ENCODE assay signal across 1 cellular context in genomic region chr1:83512371-83513004, GRCh38.
TF ChIP-seq lines count a peak whose summit lies in the region.

No MANE protein-coding gene starts in this region.

TF ChIP-seq in liver, 16 proteins besides CTCF, POLR2A, EP300 and RAD21 (continued from another document):
- TF ChIP-seq, protein P1, sequence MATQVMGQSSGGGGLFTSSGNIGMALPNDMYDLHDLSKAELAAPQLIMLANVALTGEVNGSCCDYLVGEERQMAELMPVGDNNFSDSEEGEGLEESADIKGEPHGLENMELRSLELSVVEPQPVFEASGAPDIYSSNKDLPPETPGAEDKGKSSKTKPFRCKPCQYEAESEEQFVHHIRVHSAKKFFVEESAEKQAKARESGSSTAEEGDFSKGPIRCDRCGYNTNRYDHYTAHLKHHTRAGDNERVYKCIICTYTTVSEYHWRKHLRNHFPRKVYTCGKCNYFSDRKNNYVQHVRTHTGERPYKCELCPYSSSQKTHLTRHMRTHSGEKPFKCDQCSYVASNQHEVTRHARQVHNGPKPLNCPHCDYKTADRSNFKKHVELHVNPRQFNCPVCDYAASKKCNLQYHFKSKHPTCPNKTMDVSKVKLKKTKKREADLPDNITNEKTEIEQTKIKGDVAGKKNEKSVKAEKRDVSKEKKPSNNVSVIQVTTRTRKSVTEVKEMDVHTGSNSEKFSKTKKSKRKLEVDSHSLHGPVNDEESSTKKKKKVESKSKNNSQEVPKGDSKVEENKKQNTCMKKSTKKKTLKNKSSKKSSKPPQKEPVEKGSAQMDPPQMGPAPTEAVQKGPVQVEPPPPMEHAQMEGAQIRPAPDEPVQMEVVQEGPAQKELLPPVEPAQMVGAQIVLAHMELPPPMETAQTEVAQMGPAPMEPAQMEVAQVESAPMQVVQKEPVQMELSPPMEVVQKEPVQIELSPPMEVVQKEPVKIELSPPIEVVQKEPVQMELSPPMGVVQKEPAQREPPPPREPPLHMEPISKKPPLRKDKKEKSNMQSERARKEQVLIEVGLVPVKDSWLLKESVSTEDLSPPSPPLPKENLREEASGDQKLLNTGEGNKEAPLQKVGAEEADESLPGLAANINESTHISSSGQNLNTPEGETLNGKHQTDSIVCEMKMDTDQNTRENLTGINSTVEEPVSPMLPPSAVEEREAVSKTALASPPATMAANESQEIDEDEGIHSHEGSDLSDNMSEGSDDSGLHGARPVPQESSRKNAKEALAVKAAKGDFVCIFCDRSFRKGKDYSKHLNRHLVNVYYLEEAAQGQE (IDR thresholded peaks at IDR 0.05) = no peak
- TF ChIP-seq TAF1 (conservative IDR thresholded peaks at IDR 0.05) = no peak
- TF ChIP-seq, protein P2, sequence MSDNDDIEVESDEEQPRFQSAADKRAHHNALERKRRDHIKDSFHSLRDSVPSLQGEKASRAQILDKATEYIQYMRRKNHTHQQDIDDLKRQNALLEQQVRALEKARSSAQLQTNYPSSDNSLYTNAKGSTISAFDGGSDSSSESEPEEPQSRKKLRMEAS (IDR thresholded peaks at IDR 0.05) = no peak
- no peak for TF ChIP-seq JUND (IDR thresholded peaks at IDR 0.05)
- no peak for TF ChIP-seq NR2F2 (IDR thresholded peaks at IDR 0.05)
- TF ChIP-seq YY1 (IDR thresholded peaks at IDR 0.05) = no peak
- no peak for TF ChIP-seq HNF4G (IDR thresholded peaks at IDR 0.05)
- no peak for TF ChIP-seq EGR1 (IDR thresholded peaks at IDR 0.05; ENCODE audit: low read depth in 2 of 2)
- TF ChIP-seq ATF3 (IDR thresholded peaks at IDR 0.05) = no peak
- TF ChIP-seq FOXA1 (IDR thresholded peaks at IDR 0.05) = no peak
- TF ChIP-seq, protein P3, sequence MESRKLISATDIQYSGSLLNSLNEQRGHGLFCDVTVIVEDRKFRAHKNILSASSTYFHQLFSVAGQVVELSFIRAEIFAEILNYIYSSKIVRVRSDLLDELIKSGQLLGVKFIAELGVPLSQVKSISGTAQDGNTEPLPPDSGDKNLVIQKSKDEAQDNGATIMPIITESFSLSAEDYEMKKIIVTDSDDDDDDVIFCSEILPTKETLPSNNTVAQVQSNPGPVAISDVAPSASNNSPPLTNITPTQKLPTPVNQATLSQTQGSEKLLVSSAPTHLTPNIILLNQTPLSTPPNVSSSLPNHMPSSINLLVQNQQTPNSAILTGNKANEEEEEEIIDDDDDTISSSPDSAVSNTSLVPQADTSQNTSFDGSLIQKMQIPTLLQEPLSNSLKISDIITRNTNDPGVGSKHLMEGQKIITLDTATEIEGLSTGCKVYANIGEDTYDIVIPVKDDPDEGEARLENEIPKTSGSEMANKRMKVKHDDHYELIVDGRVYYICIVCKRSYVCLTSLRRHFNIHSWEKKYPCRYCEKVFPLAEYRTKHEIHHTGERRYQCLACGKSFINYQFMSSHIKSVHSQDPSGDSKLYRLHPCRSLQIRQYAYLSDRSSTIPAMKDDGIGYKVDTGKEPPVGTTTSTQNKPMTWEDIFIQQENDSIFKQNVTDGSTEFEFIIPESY (IDR thresholded peaks at IDR 0.05) = no peak
